ENCODE assay signal across 23 cellular contexts in genomic region chr20:22701679-22702308, GRCh38.
"Had no signal": no experiment of that assay in that cellular context is flagged by ENCODE, and none has a peak within 500 bp of the region (broad histone marks: within the 10 kb centered on the region; RNA-seq: fewer than 3 reads in every experiment).

No MANE protein-coding gene starts in this region.

- H3K9me3 ChIP-seq: lower lobe of right lung, suprapubic skin had no signal

- H3K79me2 ChIP-seq: parathyroid adenoma had no signal

- H3K4me3 ChIP-seq: coronary artery, lower lobe of right lung, smooth muscle cell, suprapubic skin had no signal

- H3K4me2 ChIP-seq: smooth muscle cell had no signal

- FAIRE-seq: endothelial cell of umbilical vein had no signal

- H3K4me1 ChIP-seq: lower lobe of right lung, parathyroid adenoma had no signal

- H3K27me3 ChIP-seq: suprapubic skin had no signal

- ATAC-seq: left ventricle myocardium superior; lower lobe of right lung; natural killer cell; sciatic nerve; stimulated activated naive CD8-positive, alpha-beta T cell treated with anti-CD3 and anti-CD28 coated beads, Interleukin-15, amount 100 ng/mL, for 72 hours had no signal

- H3K27ac ChIP-seq: lower lobe of right lung, parathyroid adenoma, suprapubic skin had no signal

- DNase-seq: dermis blood vessel endothelial cell; effector memory CD4-positive, alpha-beta T cell; erythroblast; foreskin melanocyte; hypothalamus; immature natural killer cell; islet precursor cell; left ventricle myocardium superior; lower lobe of right lung; natural killer cell; stimulated activated CD4-positive, alpha-beta T cell treated with anti-CD3 and anti-CD28 coated beads, Interleukin-12 subunit alpha, Interleukin-12 subunit beta, amount 100 ng/mL, for 4 hours; stimulated activated CD4-positive, alpha-beta T cell treated with anti-CD3 and anti-CD28 coated beads, Interleukin-1b, Interleukin-23, amount 100 ng/mL, for 48 hours; stimulated activated CD4-positive, alpha-beta T cell treated with anti-CD3 and anti-CD28 coated beads, Interleukin-4, amount 100 ng/mL, for 1 hour; stimulated activated CD8-positive, alpha-beta memory T cell treated with anti-CD3 and anti-CD28 coated beads, Interleukin-4, amount 100 ng/mL, for 48 hours; stimulated activated naive CD4-positive, alpha-beta T cell; stimulated activated naive CD8-positive, alpha-beta T cell treated with anti-CD3 and anti-CD28 coated beads, Interleukin-15, amount 100 ng/mL, for 72 hours; trophoblast cell had no signal

- H2AFZ ChIP-seq: parathyroid adenoma had no signal

- H3K9ac ChIP-seq: parathyroid adenoma had no signal

- H3K36me3 ChIP-seq: lower lobe of right lung, suprapubic skin had no signal
